Comparison of ENCODE assay signal across 8 cellular contexts in the genomic region with DNA sequence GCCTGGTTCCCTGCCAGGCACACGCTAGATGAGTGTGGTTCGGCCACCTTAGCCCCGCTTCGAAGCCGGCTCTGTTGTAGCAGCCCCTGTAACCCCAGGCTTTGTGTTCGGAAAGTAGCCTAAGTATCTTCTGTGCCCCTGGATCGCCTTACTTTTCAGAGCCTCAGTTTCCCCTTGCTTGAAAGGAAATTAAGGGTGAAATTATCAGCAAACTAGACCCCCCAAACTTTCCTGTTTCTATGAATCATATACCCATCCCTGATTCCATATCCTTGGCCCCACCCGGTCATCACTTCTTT. TPM values are rescaled to one million over a fixed set of nuclear protein-coding genes. Genes with fewer than 3 reads are reported as not detected.
DNase-seq lines count a peak whose midpoint lies in the region; ATAC-seq and TF ChIP-seq lines count a peak whose summit lies in the region.

No MANE protein-coding gene starts in this region.

- DNase-seq in activated T-cell treated with anti-CD3 and anti-CD28 coated beads, Interleukin-2, amount 50 U/mL, for 72 hours: no peak
- DNase-seq in activated T-cell treated with anti-CD3 and anti-CD28 coated beads for 4 hours: no peak
- no peak for DNase-seq in adipocyte (ENCODE audit: low read depth)
- no peak for DNase-seq in tibial artery
- no peak for DNase-seq in AG08395 (ENCODE audit: low spot score)

- H3K9me3 Mint-ChIP-seq in activated T-cell treated with anti-CD3 and anti-CD28 coated beads, Interleukin-2, amount 50 U/mL, for 72 hours: no peaks in the 10 kb centered on the region

- H3K9me3 ChIP-seq in adipocyte (ENCODE audit: control insufficient read depth, low read length): no peaks in the 10 kb centered on the region
- no peaks in the 10 kb centered on the region for H3K9me3 ChIP-seq in liver (ENCODE audit: control insufficient read depth in 4 of 4, low read length in 3 of 4)
- no peaks in the 10 kb centered on the region for H3K9me3 ChIP-seq in tibial artery

- no peak for TF ChIP-seq CTCF in liver (IDR thresholded peaks at IDR 0.05; ENCODE audit: low read depth, low read length, missing input control)
- TF ChIP-seq CTCF in tibial artery (IDR thresholded peaks at IDR 0.05): peak in 1 of 2 experiments; percentile 5

- H3K27me3 Mint-ChIP-seq in activated T-cell treated with anti-CD3 and anti-CD28 coated beads, Interleukin-2, amount 50 U/mL, for 72 hours (ENCODE audit: low read depth): no peaks in the 10 kb centered on the region

- H3K27ac Mint-ChIP-seq in activated T-cell treated with anti-CD3 and anti-CD28 coated beads, Interleukin-2, amount 50 U/mL, for 72 hours: peak overlapping the region; percentile 99

- H3K4me3 ChIP-seq in adipocyte (ENCODE audit: low read length) (peak overlapping the region; percentile 99), liver (ENCODE audit: low read depth in 1 of 3, low read length in 3 of 3) (peak overlapping the region; percentile 80 to 91 (median 87)), tibial artery (peak overlapping the region; percentile 87 to 90)

- H3K27ac ChIP-seq in liver (ENCODE audit: low read depth in 1 of 2, low read length in 2 of 2): peak overlapping the region; percentile 42 to 47
- peak overlapping the region; percentile 81 to 88 for H3K27ac ChIP-seq in tibial artery

- peaks cover 61% of the 10 kb centered on the region for H3K4me1 Mint-ChIP-seq in activated T-cell treated with anti-CD3 and anti-CD28 coated beads, Interleukin-2, amount 50 U/mL, for 72 hours (ENCODE audit: low read depth)

- H3K36me3 ChIP-seq in adipocyte (ENCODE audit: control insufficient read depth, insufficient read depth, low read length, severe bottlenecking) (peaks cover 47% of the 10 kb centered on the region), liver (ENCODE audit: control insufficient read depth in 4 of 4, insufficient read depth in 3 of 4, low read depth in 1 of 4, low read length in 3 of 4) (peaks cover 8 to 25% (median 20%) of the 10 kb centered on the region in 4 donors), tibial artery (peaks cover 30 to 37% (median 30%) of the 10 kb centered on the region in 3 donors)

- no peak for TF ChIP-seq RAD21 in liver (IDR thresholded peaks at IDR 0.05)

- 1% methylated on average over 8 of the region's 8 CpGs for WGBS in liver

- H3K4me3 Mint-ChIP-seq in activated T-cell treated with anti-CD3 and anti-CD28 coated beads, Interleukin-2, amount 50 U/mL, for 72 hours: peak overlapping the region; percentile 97 to 98

- intact Hi-C loops in tibial artery (cut with DNase I; ENCODE audit: low total_unique reads): no loop called here

- H3K36me3 Mint-ChIP-seq in activated T-cell treated with anti-CD3 and anti-CD28 coated beads, Interleukin-2, amount 50 U/mL, for 72 hours (ENCODE audit: insufficient read depth in 2 of 2): peaks cover 6 to 21% of the 10 kb centered on the region in 2 donors

- H3K27me3 ChIP-seq in adipocyte (replicated peaks; ENCODE audit: control insufficient read depth, insufficient read depth, low read length): no peaks in the 10 kb centered on the region
- H3K27me3 ChIP-seq in liver (ENCODE audit: control insufficient read depth in 4 of 4, insufficient read depth in 4 of 4, low read length in 3 of 4): no peaks in the 10 kb centered on the region
- no peaks in the 10 kb centered on the region for H3K27me3 ChIP-seq in tibial artery

- peaks cover 26% of the 10 kb centered on the region for H3K4me1 ChIP-seq in adipocyte (ENCODE audit: control insufficient read depth, insufficient read depth, low read length)
- peaks cover 8 to 26% (median 23%) of the 10 kb centered on the region in 4 donors for H3K4me1 ChIP-seq in liver (ENCODE audit: control insufficient read depth in 4 of 4, insufficient read depth in 4 of 4, low read length in 3 of 4)
- H3K4me1 ChIP-seq in tibial artery: peaks cover 0 to 37% (median 28%) of the 10 kb centered on the region in 4 donors

- H3K9ac ChIP-seq in adipocyte (ENCODE audit: low read length): peak overlapping the region; percentile 100
- peak overlapping the region; percentile 10 to 61 for H3K9ac ChIP-seq in liver (ENCODE audit: low read depth in 1 of 2, low read length in 2 of 2)

- ATAC-seq in activated T-cell treated with anti-CD3 and anti-CD28 coated beads, Interleukin-2, amount 50 U/mL, for 72 hours (replicated peaks in 1 of 2): no peak
- ATAC-seq in GM18498 (IDR thresholded peaks at IDR 0.05; ENCODE audit: unreplicated experiment): no peak
- no peak for ATAC-seq in GM18511 (IDR thresholded peaks at IDR 0.05; ENCODE audit: unreplicated experiment)

TF ChIP-seq in liver, 16 proteins besides CTCF, POLR2A, EP300 and RAD21:
- no peak for TF ChIP-seq JUND (IDR thresholded peaks at IDR 0.05)
- TF ChIP-seq YY1 (IDR thresholded peaks at IDR 0.05): peak; percentile 18

RNA-seq across cellular contexts. Expression of gene PDCD11, which starts 0.3 kb away (rescaled TPM):
- 10 to 100 TPM; 41.2 to 54.0 TPM for total RNA-seq in activated T-cell treated with anti-CD3 and anti-CD28 coated beads, Interleukin-2, amount 50 U/mL, for 72 hours
- total RNA-seq in liver: 10 to 100 TPM; 11.1 to 20.9 TPM
- polyA plus RNA-seq in liver: 1 to 10 TPM; 8.3 to 8.5 TPM

RNA-seq across cellular contexts. Expression of gene ATP5MK, which starts 0.5 kb away (rescaled TPM):
- 100 to 1,000 TPM; 245 to 260 TPM for total RNA-seq in activated T-cell treated with anti-CD3 and anti-CD28 coated beads, Interleukin-2, amount 50 U/mL, for 72 hours
- total RNA-seq in liver: 100 to 1,000 TPM in 1 of 2 donors, 10 to 100 TPM in 1; 74.7 to 190 TPM
- polyA plus RNA-seq in liver: 100 to 1,000 TPM; 306 to 632 TPM

RNA-seq across cellular contexts. Expression of gene TAF5, which starts 29.0 kb away (rescaled TPM):
- 1 to 10 TPM; 8.6 to 9.5 TPM for total RNA-seq in activated T-cell treated with anti-CD3 and anti-CD28 coated beads, Interleukin-2, amount 50 U/mL, for 72 hours
- total RNA-seq in liver: 1 to 10 TPM; 3.7 to 5.6 TPM
- polyA plus RNA-seq in liver: 1 to 10 TPM in 1 of 2 donors, under 1 TPM in 1; 0.90 to 1.4 TPM

RNA-seq across cellular contexts. Expression of gene PCGF6, which starts 45.8 kb away (rescaled TPM):
- total RNA-seq in activated T-cell treated with anti-CD3 and anti-CD28 coated beads, Interleukin-2, amount 50 U/mL, for 72 hours: 10 to 100 TPM; 14.5 to 15.2 TPM
- 1 to 10 TPM; 6.0 to 6.4 TPM for total RNA-seq in liver
- 1 to 10 TPM; 5.3 to 8.0 TPM for polyA plus RNA-seq in liver

RNA-seq across cellular contexts. Expression of gene CALHM2, which starts 55.4 kb away (rescaled TPM):
- total RNA-seq in activated T-cell treated with anti-CD3 and anti-CD28 coated beads, Interleukin-2, amount 50 U/mL, for 72 hours: 10 to 100 TPM; 11.6 to 18.8 TPM
- total RNA-seq in liver: 1 to 10 TPM; 1.6 to 3.7 TPM
- polyA plus RNA-seq in liver: 1 to 10 TPM; 2.7 to 5.0 TPM
